Comparison of ENCODE assay signal across 13 cellular contexts in genomic region chr3:189908646-189909045, GRCh38.
DNase-seq lines count a peak whose midpoint lies in the region; ATAC-seq and FAIRE-seq lines count a peak whose summit lies in the region.
"Had no signal": no experiment of that assay in that cellular context is flagged by ENCODE, and none has a peak within 500 bp of the region (broad histone marks: within the 10 kb centered on the region; RNA-seq: fewer than 3 reads in every experiment).

No MANE protein-coding gene starts in this region.

- H3K4me1 Mint-ChIP-seq in stimulated activated memory B cell treated with anti-CD40 and anti-IgM and Interleukin-4, amounts not matched to agents 10 μg/mL and 1 μg/mL and 100 μg/mL, for 72 hours = no peaks in the 10 kb centered on the region
- H3K4me1 Mint-ChIP-seq: naive thymus-derived CD4-positive, alpha-beta T cell had no signal

- no peak overlapping the region for H2AFZ ChIP-seq in trophoblast cell (ENCODE audit: insufficient read depth, low read length, poor library complexity)

- no peaks in the 10 kb centered on the region for H3K9me3 Mint-ChIP-seq in stimulated activated memory B cell treated with anti-CD40 and anti-IgM and Interleukin-4, amounts not matched to agents 10 μg/mL and 1 μg/mL and 100 μg/mL, for 72 hours

- H3K9ac ChIP-seq in trophoblast cell (ENCODE audit: low read length) = no peak overlapping the region

- H3K27me3 Mint-ChIP-seq in stimulated activated memory B cell treated with anti-CD40 and anti-IgM and Interleukin-4, amounts not matched to agents 10 μg/mL and 1 μg/mL and 100 μg/mL, for 72 hours = peaks cover 5% of the 10 kb centered on the region

- no peak overlapping the region for H3K18ac ChIP-seq in trophoblast cell (ENCODE audit: low read length)

- H3K9me3 ChIP-seq in trophoblast cell (ENCODE audit: insufficient read depth, low read depth, low read length) = no peaks in the 10 kb centered on the region
- H3K9me3 ChIP-seq: sigmoid colon, thoracic aorta had no signal

- no peak overlapping the region for H2BK120ac ChIP-seq in trophoblast cell (ENCODE audit: insufficient read depth, low read length, poor library complexity)

- no peaks in the 10 kb centered on the region for H3K36me3 Mint-ChIP-seq in stimulated activated memory B cell treated with anti-CD40 and anti-IgM and Interleukin-4, amounts not matched to agents 10 μg/mL and 1 μg/mL and 100 μg/mL, for 72 hours
- H3K36me3 Mint-ChIP-seq: naive thymus-derived CD4-positive, alpha-beta T cell had no signal

- H3K4ac ChIP-seq in trophoblast cell (ENCODE audit: low read depth, low read length) = no peak overlapping the region

- H3K4me2 ChIP-seq in trophoblast cell (ENCODE audit: low read length) = no peak overlapping the region

- no peak overlapping the region for H3K27ac ChIP-seq in trophoblast cell (ENCODE audit: low read depth, low read length)
- H3K27ac ChIP-seq: cardiac muscle cell, sigmoid colon, thoracic aorta had no signal

- peak; percentile 92 for ATAC-seq in esophagus mucosa
- no peak for ATAC-seq in HG02798 (IDR thresholded peaks at IDR 0.05; ENCODE audit: poor library complexity, unreplicated experiment)
- no peak for ATAC-seq in stimulated activated memory B cell treated with anti-CD40 and anti-IgM and Interleukin-4, amounts not matched to agents 10 μg/mL and 1 μg/mL and 100 μg/mL, for 72 hours
- no peak for ATAC-seq in GM19452 (IDR thresholded peaks at IDR 0.05; ENCODE audit: unreplicated experiment)
- ATAC-seq: naive thymus-derived CD4-positive, alpha-beta T cell had no signal

- H3K4me1 ChIP-seq in trophoblast cell (ENCODE audit: control insufficient read depth in 1 of 2, insufficient read depth in 2 of 2, low read length in 2 of 2) = no peaks in the 10 kb centered on the region
- H3K4me1 ChIP-seq: sigmoid colon had no signal

- H4K8ac ChIP-seq in trophoblast cell (ENCODE audit: low read depth, low read length) = no peak overlapping the region

- no peak overlapping the region for H4K12ac ChIP-seq in trophoblast cell (ENCODE audit: low read depth, low read length)

- no peak overlapping the region for H2BK12ac ChIP-seq in trophoblast cell (ENCODE audit: low read length)

- H2AK5ac ChIP-seq in trophoblast cell (ENCODE audit: low read length) = no peak overlapping the region

- no peaks in the 10 kb centered on the region for H3K79me2 ChIP-seq in trophoblast cell (ENCODE audit: control insufficient read depth, insufficient read depth, low read length, poor library complexity)

- H4K91ac ChIP-seq in trophoblast cell (ENCODE audit: low read depth, low read length) = no peak overlapping the region

- no peaks in the 10 kb centered on the region for H3K27me3 ChIP-seq in trophoblast cell (ENCODE audit: insufficient read depth, low read length)
- H3K27me3 ChIP-seq: sigmoid colon had no signal

- peak; percentile 73 for FAIRE-seq in RCC 7860 (lab: Jason Lieb, UNC)

- H2BK5ac ChIP-seq in trophoblast cell (ENCODE audit: low read depth, low read length, poor library complexity) = no peak overlapping the region

- H3K14ac ChIP-seq in trophoblast cell (ENCODE audit: low read length) = no peak overlapping the region

- no peak overlapping the region for H3K4me3 Mint-ChIP-seq in stimulated activated memory B cell treated with anti-CD40 and anti-IgM and Interleukin-4, amounts not matched to agents 10 μg/mL and 1 μg/mL and 100 μg/mL, for 72 hours
- H3K4me3 Mint-ChIP-seq: naive thymus-derived CD4-positive, alpha-beta T cell had no signal

- no peak overlapping the region for H3K27ac Mint-ChIP-seq in stimulated activated memory B cell treated with anti-CD40 and anti-IgM and Interleukin-4, amounts not matched to agents 10 μg/mL and 1 μg/mL and 100 μg/mL, for 72 hours
- H3K27ac Mint-ChIP-seq: naive thymus-derived CD4-positive, alpha-beta T cell had no signal

- H3K23ac ChIP-seq in trophoblast cell (ENCODE audit: low read length) = no peak overlapping the region

- H3K79me1 ChIP-seq in trophoblast cell (ENCODE audit: low read length) = no peaks in the 10 kb centered on the region

- DNase-seq in GM04504 (ENCODE audit: low read depth) (peak; percentile 20), RCC 7860 (ENCODE audit: low spot score) (peak; percentile 51), trophoblast cell (peak; percentile 8 to 41)
- no peak for DNase-seq in activated CD4-positive, alpha-beta T cell treated with anti-CD3 and anti-CD28 coated beads, Interleukin-2, amount 50 U/mL, for 48 hours
- DNase-seq: naive thymus-derived CD4-positive, alpha-beta T cell; NCI-H1694 treated with DMSO at 0.1 percent for 48 hours; sigmoid colon had no signal

- no peaks in the 10 kb centered on the region for H3K36me3 ChIP-seq in trophoblast cell (ENCODE audit: control insufficient read depth in 1 of 2, insufficient read depth in 2 of 2, low read length in 2 of 2)
- H3K36me3 ChIP-seq: cardiac muscle cell, sigmoid colon, thoracic aorta had no signal

- no peak overlapping the region for H3K4me3 ChIP-seq in trophoblast cell (ENCODE audit: low read depth, low read length)
- H3K4me3 ChIP-seq: cardiac muscle cell, sigmoid colon, thoracic aorta had no signal

Comparison
In these comparisons a context has a peak if more than half of its experiments do, and no peak if none do; other contexts are left out.
1. DNase-seq: peak in GM04504 (single experiment), RCC 7860 (single experiment) and trophoblast cell (2 of 2); none in activated CD4-positive, alpha-beta T cell treated with anti-CD3 and anti-CD28 coated beads, Interleukin-2, amount 50 U/mL, for 48 hours (0 of 2).